Comparison of ENCODE assay signal across 8 cellular contexts in genomic region chr5:6634327-6634713, GRCh38. TPM values are rescaled to one million over a fixed set of nuclear protein-coding genes. Genes with fewer than 3 reads are reported as not detected.
A peak's percentile ranks its signal among the peaks of the same experiment; 100 is the strongest.
DNase-seq lines count a peak whose midpoint lies in the region; ATAC-seq and TF ChIP-seq lines count a peak whose summit lies in the region.

No MANE protein-coding gene starts in this region.

- CTCF ChIA-PET in activated CD8-positive, alpha-beta memory T cell treated with anti-CD3 and anti-CD28 coated beads, Interleukin-2, amount 10 ng/mL, durations not matched to agents 7 days and 5 days (lab: Charles Lee), result no interaction called here

- intact Hi-C loops in posterior vena cava (cut with DNase I), result loop anchor here (10.0 kb wide), 2 partner anchors 70 to 110 kb away; no protein-coding TSS in a partner anchor

- peak overlapping the region; percentile 54 for H3K27ac Mint-ChIP-seq in activated CD8-positive, alpha-beta memory T cell treated with anti-CD3 and anti-CD28 coated beads, Interleukin-2, amount 10 ng/mL, durations not matched to agents 7 days and 5 days
- peak overlapping the region; percentile 32 for H3K27ac Mint-ChIP-seq in chondrocyte (ENCODE audit: unreplicated experiment)
- H3K27ac Mint-ChIP-seq in naive B cell, result peak overlapping the region in 2 of 6 donors; percentile 38 to 99

- ATAC-seq in activated CD8-positive, alpha-beta memory T cell treated with anti-CD3 and anti-CD28 coated beads, Interleukin-2, amount 10 ng/mL, durations not matched to agents 7 days and 5 days, result no peak
- ATAC-seq in naive B cell (ENCODE audit: low read depth in 2 of 2), result no peak
- ATAC-seq in HG03175 (IDR thresholded peaks at IDR 0.05; ENCODE audit: unreplicated experiment), result no peak

- H3K4me3 Mint-ChIP-seq in activated CD8-positive, alpha-beta memory T cell treated with anti-CD3 and anti-CD28 coated beads, Interleukin-2, amount 10 ng/mL, durations not matched to agents 7 days and 5 days, result peak overlapping the region; percentile 97
- H3K4me3 Mint-ChIP-seq in chondrocyte (ENCODE audit: unreplicated experiment) (peak overlapping the region; percentile 100), naive B cell (peak overlapping the region; percentile 85 to 98 (median 94))

- H3K27me3 Mint-ChIP-seq in activated CD8-positive, alpha-beta memory T cell treated with anti-CD3 and anti-CD28 coated beads, Interleukin-2, amount 10 ng/mL, durations not matched to agents 7 days and 5 days, result no peaks in the 10 kb centered on the region
- H3K27me3 Mint-ChIP-seq in chondrocyte (ENCODE audit: low read depth) (no peaks in the 10 kb centered on the region), naive B cell (no peaks in the 10 kb centered on the region)

- no peaks in the 10 kb centered on the region for H3K9me3 Mint-ChIP-seq in activated CD8-positive, alpha-beta memory T cell treated with anti-CD3 and anti-CD28 coated beads, Interleukin-2, amount 10 ng/mL, durations not matched to agents 7 days and 5 days (ENCODE audit: low read depth)
- H3K9me3 Mint-ChIP-seq in chondrocyte (ENCODE audit: low read depth) (no peaks in the 10 kb centered on the region), naive B cell (no peaks in the 10 kb centered on the region)

- no peak for TF ChIP-seq CTCF in chondrocyte (IDR thresholded peaks at IDR 0.05)

- no peak for DNase-seq in activated CD8-positive, alpha-beta memory T cell treated with anti-CD3 and anti-CD28 coated beads, Interleukin-2, amount 10 ng/mL, durations not matched to agents 7 days and 5 days
- no peak for DNase-seq in activated CD8-positive, alpha-beta memory T cell treated with anti-CD3 and anti-CD28 coated beads for 24 hours
- DNase-seq in NCI-H748 treated with DMSO at 0.1 percent for 48 hours (lab: John Stamatoyannopoulos, UW), result peak; percentile 52
- DNase-seq in chondrocyte (ENCODE audit: low spot score), result no peak
- peak; percentile 12 for DNase-seq in naive B cell
- DNase-seq in Ammon's horn (ENCODE audit: low spot score), result no peak
- no peak for DNase-seq in posterior vena cava (ENCODE audit: low spot score)

- peaks cover 46% of the 10 kb centered on the region for H3K4me1 Mint-ChIP-seq in activated CD8-positive, alpha-beta memory T cell treated with anti-CD3 and anti-CD28 coated beads, Interleukin-2, amount 10 ng/mL, durations not matched to agents 7 days and 5 days
- H3K4me1 Mint-ChIP-seq in chondrocyte (ENCODE audit: low read depth) (peaks cover 30% of the 10 kb centered on the region), naive B cell (peaks cover 36 to 44% (median 40%) of the 10 kb centered on the region in 3 donors)

- peaks cover 32% of the 10 kb centered on the region for H3K36me3 Mint-ChIP-seq in activated CD8-positive, alpha-beta memory T cell treated with anti-CD3 and anti-CD28 coated beads, Interleukin-2, amount 10 ng/mL, durations not matched to agents 7 days and 5 days
- H3K36me3 Mint-ChIP-seq in chondrocyte (ENCODE audit: low read depth) (peaks cover 7% of the 10 kb centered on the region), naive B cell (peaks cover 6 to 7% of the 10 kb centered on the region in 2 donors)

RNA-seq across cellular contexts. Expression of gene SRD5A1, which starts 1.1 kb away (rescaled TPM):
- total RNA-seq in activated CD8-positive, alpha-beta memory T cell treated with anti-CD3 and anti-CD28 coated beads, Interleukin-2, amount 10 ng/mL, durations not matched to agents 7 days and 5 days, result 10 to 100 TPM; 11.0 to 16.2 TPM
- total RNA-seq in chondrocyte (21.4 to 34.8 TPM (median 32.3 TPM) in 3 replicates), posterior vena cava (1 to 10 TPM; 4.0 to 4.2 TPM)
- 10 to 100 TPM in 5 of 6 donors, 1 to 10 TPM in 1; 8.6 to 43.7 (median 13.3) TPM for polyA plus RNA-seq in naive B cell (ENCODE audit: low read depth in 6 of 6)

RNA-seq across cellular contexts. Expression of gene NSUN2, which starts 1.5 kb away (rescaled TPM):
- total RNA-seq in activated CD8-positive, alpha-beta memory T cell treated with anti-CD3 and anti-CD28 coated beads, Interleukin-2, amount 10 ng/mL, durations not matched to agents 7 days and 5 days, result 100 to 1,000 TPM in 1 of 2 experiments, 10 to 100 TPM in 1; 79.8 to 111 TPM
- total RNA-seq in chondrocyte, result 45.0 to 50.4 TPM (median 48.7 TPM) in 3 replicates
- 10 to 100 TPM; 35.2 to 56.0 (median 46.0) TPM for polyA plus RNA-seq in naive B cell (ENCODE audit: low read depth in 6 of 6)
- total RNA-seq in posterior vena cava, result 10 to 100 TPM; 31.6 to 35.2 TPM

Comparison
In these comparisons a context has a peak if more than half of its experiments do, and no peak if none do; other contexts are left out.
1. DNase-seq: peak in NCI-H748 treated with DMSO at 0.1 percent for 48 hours (single experiment) and naive B cell (single experiment); none in activated CD8-positive, alpha-beta memory T cell treated with anti-CD3 and anti-CD28 coated beads, Interleukin-2, amount 10 ng/mL, durations not matched to agents 7 days and 5 days (single experiment), activated CD8-positive, alpha-beta memory T cell treated with anti-CD3 and anti-CD28 coated beads for 24 hours (single experiment), chondrocyte (single experiment), Ammon's horn (single experiment) and posterior vena cava (single experiment).
2. Peak in every context shown above with its lines, with median percentiles within 50 percentile points of each other: H3K4me3 Mint-ChIP-seq.